In genomic region chr11:111069076-111069475, GRCh38 we compare ENCODE assay signal across 15 cellular contexts.
DNase-seq lines count a peak whose midpoint lies in the region; FAIRE-seq and TF ChIP-seq lines count a peak whose summit lies in the region.
"Had no signal": no experiment of that assay in that cellular context is flagged by ENCODE, and none has a peak within 500 bp of the region (broad histone marks: within the 10 kb centered on the region; RNA-seq: fewer than 3 reads in every experiment).

No MANE protein-coding gene starts in this region.

- no peak for FAIRE-seq in bronchial epithelial cell (lab: Jason Lieb, UNC)
- FAIRE-seq: GM12892 had no signal

- TF ChIP-seq CTCF in bronchial epithelial cell (IDR thresholded peaks at IDR 0.05; ENCODE audit: insufficient read depth, low read length, severe bottlenecking) (no peak), prostate gland (IDR thresholded peaks at IDR 0.05) (no peak)

- TF ChIP-seq POLR2A in prostate gland (IDR thresholded peaks at IDR 0.05) = no peak

- H3K36me3 ChIP-seq in bronchial epithelial cell (ENCODE audit: control insufficient read depth, insufficient read depth, low read length) = no peaks in the 10 kb centered on the region
- H3K36me3 ChIP-seq in prostate gland = no peaks in the 10 kb centered on the region

- H3K4me1 ChIP-seq in prostate gland (replicated peaks) = no peaks in the 10 kb centered on the region
- H3K4me1 ChIP-seq: testis had no signal

- intact Hi-C loops in prostate gland (cut with DNase I) = no loop called here

- H3K4me3 ChIP-seq in bronchial epithelial cell (ENCODE audit: low read depth, low read length) (no peak overlapping the region), prostate gland (no peak overlapping the region)
- H3K4me3 ChIP-seq: testis had no signal

- H3K9me3 ChIP-seq in prostate gland = no peaks in the 10 kb centered on the region
- H3K9me3 ChIP-seq: testis had no signal

- H3K27ac ChIP-seq in prostate gland = no peak overlapping the region
- H3K27ac ChIP-seq: KMS-11, testis had no signal

- DNase-seq in CD1c-positive myeloid dendritic cell (ENCODE audit: extremely low spot score) = peak; percentile 2
- peak; percentile 30 for DNase-seq in HT1080 (ENCODE audit: low read depth)
- DNase-seq in bronchial epithelial cell (ENCODE audit: low read depth) = peak; percentile 20
- DNase-seq in islet precursor cell = peak; percentile 61
- no peak for DNase-seq in AML-193 (lab: John Stamatoyannopoulos, UW)
- no peak for DNase-seq in AG08395 (ENCODE audit: low spot score)
- no peak for DNase-seq in prostate gland (ENCODE audit: low spot score)
- no peak for DNase-seq in activated CD4-positive, alpha-beta T cell treated with anti-CD3 and anti-CD28 coated beads, Interleukin-2, amount 50 U/mL, for 4 hours
- DNase-seq: DMS153; effector memory CD4-positive, alpha-beta T cell; OCI-M1; right cardiac atrium; testis had no signal

- H3K27me3 ChIP-seq in bronchial epithelial cell (ENCODE audit: control insufficient read depth, insufficient read depth, low read length) (no peaks in the 10 kb centered on the region), prostate gland (replicated peaks; ENCODE audit: insufficient read depth) (no peaks in the 10 kb centered on the region)
- H3K27me3 ChIP-seq: testis had no signal

- 15% methylated on average over 1 of the region's 1 CpG for WGBS in prostate gland

Comparison
In these comparisons a context has a peak if more than half of its experiments do, and no peak if none do; other contexts are left out.
1. DNase-seq: peak in CD1c-positive myeloid dendritic cell (single experiment), HT1080 (single experiment), bronchial epithelial cell (single experiment) and islet precursor cell (single experiment); none in AML-193 (0 of 2), AG08395 (single experiment), prostate gland (single experiment) and activated CD4-positive, alpha-beta T cell treated with anti-CD3 and anti-CD28 coated beads, Interleukin-2, amount 50 U/mL, for 4 hours (0 of 2).